ENCODE assay signal across 23 cellular contexts in genomic region chr10:131806646-131807317, GRCh38.
DNase-seq lines count a peak whose midpoint lies in the region; ATAC-seq and TF ChIP-seq lines count a peak whose summit lies in the region.
"Had no signal": no experiment of that assay in that cellular context is flagged by ENCODE, and none has a peak within 500 bp of the region (broad histone marks: within the 10 kb centered on the region; RNA-seq: fewer than 3 reads in every experiment).

No MANE protein-coding gene starts in this region.

- peak; percentile 37 for DNase-seq in activated CD8-positive, alpha-beta memory T cell treated with anti-CD3 and anti-CD28 coated beads for 24 hours
- DNase-seq in activated CD8-positive, alpha-beta memory T cell treated with anti-CD3 and anti-CD28 coated beads, Interleukin-2, amount 50 U/mL, for 48 hours: no peak
- DNase-seq in endodermal cell: peak; percentile 11
- DNase-seq in osteoblast (ENCODE audit: insufficient read length, low spot score, missing footprints): peak; percentile 29
- DNase-seq in upper lobe of right lung: no peak
- DNase-seq in SW480 (ENCODE audit: low spot score): no peak
- DNase-seq in natural killer cell treated with Interleukin-12 subunit alpha and Interleukin-12 subunit beta and Interleukin-15 and Interleukin-18, amount 100 ng/mL, for 72 hours (ENCODE audit: low spot score): no peak
- no peak for DNase-seq in GOT3 (lab: John Stamatoyannopoulos, UW)
- DNase-seq: ACHN; CD4-positive, alpha-beta memory T cell; DND-41; KG1; NCI-H1092 treated with DMSO at 0.1 percent for 48 hours; NCI-H146; NCI-H2029; NCI-H2227 treated with DMSO at 0.1 percent for 48 hours; NCI-H510A; PC-9; RPMI8226 had no signal

- H4K20me1 ChIP-seq in osteoblast (ENCODE audit: insufficient read depth, low read length): no peaks in the 10 kb centered on the region
- H4K20me1 ChIP-seq: BLaER1 had no signal

- H3K4me3 Mint-ChIP-seq in endodermal cell: no peak overlapping the region
- no peak overlapping the region for H3K4me3 Mint-ChIP-seq in natural killer cell treated with Interleukin-12 subunit alpha and Interleukin-12 subunit beta and Interleukin-15 and Interleukin-18, amount 100 ng/mL, for 72 hours
- H3K4me3 Mint-ChIP-seq: CD4-positive, alpha-beta memory T cell had no signal

- no peaks in the 10 kb centered on the region for H3K9me3 Mint-ChIP-seq in endodermal cell
- H3K9me3 Mint-ChIP-seq in natural killer cell treated with Interleukin-12 subunit alpha and Interleukin-12 subunit beta and Interleukin-15 and Interleukin-18, amount 100 ng/mL, for 72 hours: no peaks in the 10 kb centered on the region
- H3K9me3 Mint-ChIP-seq: CD4-positive, alpha-beta memory T cell had no signal

- H3K27me3 Mint-ChIP-seq in endodermal cell (ENCODE audit: insufficient read depth): peaks cover 8% of the 10 kb centered on the region
- H3K27me3 Mint-ChIP-seq in natural killer cell treated with Interleukin-12 subunit alpha and Interleukin-12 subunit beta and Interleukin-15 and Interleukin-18, amount 100 ng/mL, for 72 hours: peaks cover 0 to 4% of the 10 kb centered on the region in 2 donors

- H3K27me3 ChIP-seq in endodermal cell (ENCODE audit: control insufficient read depth, insufficient read depth, low read length, poor library complexity, severe bottlenecking): no peaks in the 10 kb centered on the region
- H3K27me3 ChIP-seq in osteoblast (ENCODE audit: insufficient read depth, low read length): no peaks in the 10 kb centered on the region
- H3K27me3 ChIP-seq in upper lobe of right lung: no peaks in the 10 kb centered on the region
- H3K27me3 ChIP-seq: BLaER1 had no signal

- H3K36me3 ChIP-seq in endodermal cell (ENCODE audit: control insufficient read depth, insufficient read depth, low read length): no peaks in the 10 kb centered on the region
- H3K36me3 ChIP-seq in osteoblast (ENCODE audit: insufficient read depth, low read length): no peaks in the 10 kb centered on the region
- no peaks in the 10 kb centered on the region for H3K36me3 ChIP-seq in upper lobe of right lung
- H3K36me3 ChIP-seq: BLaER1 had no signal

- H3K27ac ChIP-seq in endodermal cell (ENCODE audit: low read depth, low read length) (no peak overlapping the region), osteoblast (ENCODE audit: low read depth, low read length) (no peak overlapping the region), upper lobe of right lung (no peak overlapping the region)
- H3K27ac ChIP-seq: 22Rv1, BLaER1, PC-9 had no signal

- H3K4me1 Mint-ChIP-seq in endodermal cell: peaks cover 5% of the 10 kb centered on the region
- peaks cover 0 to 4% of the 10 kb centered on the region in 2 donors for H3K4me1 Mint-ChIP-seq in natural killer cell treated with Interleukin-12 subunit alpha and Interleukin-12 subunit beta and Interleukin-15 and Interleukin-18, amount 100 ng/mL, for 72 hours (ENCODE audit: low read depth in 2 of 2)
- H3K4me1 Mint-ChIP-seq: CD4-positive, alpha-beta memory T cell had no signal

- no peak overlapping the region for H3K9ac ChIP-seq in endodermal cell (ENCODE audit: extremely low read depth, low read length, poor library complexity, severe bottlenecking)
- H3K9ac ChIP-seq: BLaER1 had no signal

- no peak overlapping the region for H2AFZ ChIP-seq in osteoblast (ENCODE audit: low read length)
- H2AFZ ChIP-seq: PC-9 had no signal

- no peak overlapping the region for H3K27ac Mint-ChIP-seq in endodermal cell
- H3K27ac Mint-ChIP-seq in natural killer cell treated with Interleukin-12 subunit alpha and Interleukin-12 subunit beta and Interleukin-15 and Interleukin-18, amount 100 ng/mL, for 72 hours: no peak overlapping the region

- peaks cover 3% of the 10 kb centered on the region for H3K4me1 ChIP-seq in endodermal cell (ENCODE audit: control insufficient read depth, insufficient read depth, low read length)
- H3K4me1 ChIP-seq in osteoblast (ENCODE audit: insufficient read depth, low read length): no peaks in the 10 kb centered on the region
- H3K4me1 ChIP-seq in upper lobe of right lung: no peaks in the 10 kb centered on the region

- no peaks in the 10 kb centered on the region for H3K79me2 ChIP-seq in osteoblast (ENCODE audit: insufficient read depth, low read length)

- H3K36me3 Mint-ChIP-seq in endodermal cell (ENCODE audit: low read depth): no peaks in the 10 kb centered on the region
- H3K36me3 Mint-ChIP-seq in natural killer cell treated with Interleukin-12 subunit alpha and Interleukin-12 subunit beta and Interleukin-15 and Interleukin-18, amount 100 ng/mL, for 72 hours: no peaks in the 10 kb centered on the region
- H3K36me3 Mint-ChIP-seq: CD4-positive, alpha-beta memory T cell had no signal

- no peak overlapping the region for H3K4me2 ChIP-seq in osteoblast (ENCODE audit: insufficient read depth, low read length)
- H3K4me2 ChIP-seq: BLaER1, PC-9 had no signal

- WGBS in endodermal cell (ENCODE audit: insufficient coverage in 1 of 2, insufficient read length in 1 of 2), 2 experiments: 90 to 93% methylated on average over 24 of the region's 24 CpGs

- H3K9me3 ChIP-seq in endodermal cell (ENCODE audit: control insufficient read depth, low read length): no peaks in the 10 kb centered on the region
- no peaks in the 10 kb centered on the region for H3K9me3 ChIP-seq in osteoblast (ENCODE audit: low read depth, low read length)
- H3K9me3 ChIP-seq in upper lobe of right lung: no peaks in the 10 kb centered on the region
- H3K9me3 ChIP-seq: BLaER1 had no signal

- no peak for TF ChIP-seq CTCF in endodermal cell (conservative IDR thresholded peaks at IDR 0.05)
- no peak for TF ChIP-seq CTCF in osteoblast (IDR thresholded peaks at IDR 0.05; ENCODE audit: extremely low read depth, low read depth, low read length)
- no peak for TF ChIP-seq CTCF in upper lobe of right lung (IDR thresholded peaks at IDR 0.05)

- peak; percentile 52 for ATAC-seq in upper lobe of right lung
- no peak for ATAC-seq in natural killer cell treated with Interleukin-12 subunit alpha and Interleukin-12 subunit beta and Interleukin-15 and Interleukin-18, amount 100 ng/mL, for 72 hours
- ATAC-seq: GM12878, HCT116 had no signal

- H3K4me3 ChIP-seq in endodermal cell (ENCODE audit: low read length) (no peak overlapping the region), osteoblast (ENCODE audit: insufficient read depth, low read length) (no peak overlapping the region), upper lobe of right lung (no peak overlapping the region)
- H3K4me3 ChIP-seq: BLaER1, GM12878, PC-9 had no signal

- intact Hi-C loops in upper lobe of right lung (cut with DNase I): no loop called here

Comparison
In these comparisons a context has a peak if more than half of its experiments do, and no peak if none do; other contexts are left out.
1. DNase-seq: peak in activated CD8-positive, alpha-beta memory T cell treated with anti-CD3 and anti-CD28 coated beads for 24 hours (single experiment), endodermal cell (single experiment) and osteoblast (single experiment); none in activated CD8-positive, alpha-beta memory T cell treated with anti-CD3 and anti-CD28 coated beads, Interleukin-2, amount 50 U/mL, for 48 hours (single experiment), upper lobe of right lung (single experiment), SW480 (single experiment), natural killer cell treated with Interleukin-12 subunit alpha and Interleukin-12 subunit beta and Interleukin-15 and Interleukin-18, amount 100 ng/mL, for 72 hours (single experiment) and GOT3 (single experiment).